12 cellular contexts compared by ENCODE assay signal in the genomic region with DNA sequence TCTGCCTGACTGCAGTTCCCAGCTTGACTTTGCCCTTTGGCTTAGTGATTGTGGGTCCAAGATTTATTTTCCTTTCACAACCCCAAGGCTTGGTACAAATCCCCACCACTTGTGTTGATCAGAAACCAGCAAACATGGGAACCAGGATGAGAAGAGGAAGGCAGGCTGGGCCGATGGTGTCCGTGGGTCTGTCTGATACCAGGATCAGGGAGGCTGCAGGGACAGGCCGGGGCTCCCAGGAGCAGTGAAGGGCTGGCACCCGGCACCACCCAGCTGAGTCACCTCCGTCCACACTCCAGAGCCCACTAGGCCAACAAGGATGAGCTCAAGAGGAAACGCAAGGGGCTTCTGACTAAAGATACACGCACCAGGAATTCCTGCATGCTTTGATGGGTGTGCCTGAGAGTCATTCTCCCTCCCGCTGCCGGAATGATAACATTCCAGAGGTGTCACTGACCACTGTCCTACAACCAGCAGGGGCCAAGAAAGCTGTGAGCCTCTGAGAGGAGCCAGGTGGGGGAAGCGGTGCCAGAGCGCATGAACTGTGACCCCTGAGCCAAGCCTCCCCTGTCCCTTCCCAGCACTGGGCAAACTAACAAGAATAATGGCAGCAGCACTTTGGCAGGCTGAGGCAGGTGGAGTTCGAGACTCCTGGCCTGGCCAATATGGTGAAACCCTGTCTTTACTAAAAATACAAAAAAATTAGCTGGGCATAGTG. TPM values are rescaled to one million over a fixed set of nuclear protein-coding genes. Genes with fewer than 3 reads are reported as not detected.
DNase-seq lines count a peak whose midpoint lies in the region; ATAC-seq and TF ChIP-seq lines count a peak whose summit lies in the region.
"Had no signal": no experiment of that assay in that cellular context is flagged by ENCODE, and none has a peak within 500 bp of the region (broad histone marks: within the 10 kb centered on the region; RNA-seq: fewer than 3 reads in every experiment).

No MANE protein-coding gene starts in this region.

- H2AFZ ChIP-seq in fibroblast of lung (ENCODE audit: low read length) = no peak overlapping the region

- DNase-seq in GM03348 (ENCODE audit: low spot score) (peak; percentile 32), RPMI7951 (ENCODE audit: low read depth) (peak; percentile 76), fibroblast of lung (ENCODE audit: low read depth in 2 of 2) (peak; percentile 26 to 81), omental fat pad (ENCODE audit: low spot score) (no peak), colonic mucosa (no peak)
- DNase-seq in activated naive CD4-positive, alpha-beta T cell treated with anti-CD3 and anti-CD28 coated beads, Interleukin-2, amount 10 ng/mL, durations not matched to agents 7 days and 5 days = no peak
- DNase-seq: activated CD4-positive, alpha-beta T cell treated with anti-CD3 and anti-CD28 coated beads, Interleukin-2, amount 10 ng/mL, durations not matched to agents 24 days and 14 days; NCI-H2081 treated with DMSO at 0.1 percent for 48 hours; SHP77 treated with DMSO at 0.1 percent for 48 hours; stimulated activated naive B cell treated with anti-CD40 and anti-IgM and Interleukin-4, amounts not matched to agents 10 μg/mL and 1 μg/mL and 100 μg/mL, for 72 hours had no signal

- no peaks in the 10 kb centered on the region for H3K79me2 ChIP-seq in fibroblast of lung (ENCODE audit: control insufficient read depth, insufficient read depth, low read length)

- no peak for TF ChIP-seq CTCF in fibroblast of lung (conservative IDR thresholded peaks at IDR 0.05 in 1 of 2, IDR thresholded peaks at IDR 0.05 in 1 of 2; ENCODE audit: low read depth in 1 of 2, low read length in 2 of 2)
- no peak for TF ChIP-seq CTCF in omental fat pad (IDR thresholded peaks at IDR 0.05)
- no peak for TF ChIP-seq CTCF in colonic mucosa (IDR thresholded peaks at IDR 0.05)

- intact Hi-C loops in colonic mucosa (cut with DNase I) = no loop called here

- no peaks in the 10 kb centered on the region for H3K36me3 Mint-ChIP-seq in activated naive CD4-positive, alpha-beta T cell treated with anti-CD3 and anti-CD28 coated beads, Interleukin-2, amount 10 ng/mL, durations not matched to agents 7 days and 5 days
- H3K36me3 Mint-ChIP-seq: stimulated activated naive B cell treated with anti-CD40 and anti-IgM and Interleukin-4, amounts not matched to agents 10 μg/mL and 1 μg/mL and 100 μg/mL, for 72 hours had no signal

- H3K27ac Mint-ChIP-seq in activated naive CD4-positive, alpha-beta T cell treated with anti-CD3 and anti-CD28 coated beads, Interleukin-2, amount 10 ng/mL, durations not matched to agents 7 days and 5 days = no peak overlapping the region
- H3K27ac Mint-ChIP-seq: activated CD4-positive, alpha-beta T cell treated with anti-CD3 and anti-CD28 coated beads, Interleukin-2, amount 10 ng/mL, durations not matched to agents 24 days and 14 days; stimulated activated naive B cell treated with anti-CD40 and anti-IgM and Interleukin-4, amounts not matched to agents 10 μg/mL and 1 μg/mL and 100 μg/mL, for 72 hours had no signal

- peaks cover 26% of the 10 kb centered on the region for H3K27me3 Mint-ChIP-seq in activated naive CD4-positive, alpha-beta T cell treated with anti-CD3 and anti-CD28 coated beads, Interleukin-2, amount 10 ng/mL, durations not matched to agents 7 days and 5 days

- H3K4me1 ChIP-seq in fibroblast of lung (ENCODE audit: control insufficient read depth, extremely low read depth, insufficient read depth, low read length) (no peaks in the 10 kb centered on the region), colonic mucosa (no peaks in the 10 kb centered on the region)

- ATAC-seq in omental fat pad (ENCODE audit: low FRiP score) (peak; percentile 23), HG03045 (IDR thresholded peaks at IDR 0.05; ENCODE audit: unreplicated experiment) (no peak), HG02623 (IDR thresholded peaks at IDR 0.05; ENCODE audit: unreplicated experiment) (no peak)
- ATAC-seq: stimulated activated naive B cell treated with anti-CD40 and anti-IgM and Interleukin-4, amounts not matched to agents 10 μg/mL and 1 μg/mL and 100 μg/mL, for 72 hours had no signal

- H3K36me3 ChIP-seq in fibroblast of lung (ENCODE audit: control insufficient read depth, insufficient read depth, low read length) (no peaks in the 10 kb centered on the region), colonic mucosa (no peaks in the 10 kb centered on the region)

- H3K9ac ChIP-seq in fibroblast of lung (ENCODE audit: insufficient read depth, low read length) (no peak overlapping the region), colonic mucosa (ENCODE audit: low read depth in 2 of 2, low read length in 2 of 2) (no peak overlapping the region)

- H3K27ac ChIP-seq in fibroblast of lung (ENCODE audit: insufficient read depth, low read length) (no peak overlapping the region), colonic mucosa (no peak overlapping the region)

- H3K27me3 ChIP-seq in fibroblast of lung (ENCODE audit: control insufficient read depth, insufficient read depth, low read length) (no peaks in the 10 kb centered on the region), colonic mucosa (no peaks in the 10 kb centered on the region)

- CTCF ChIA-PET in activated naive CD4-positive, alpha-beta T cell treated with anti-CD3 and anti-CD28 coated beads, Interleukin-2, amount 10 ng/mL, durations not matched to agents 7 days and 5 days (lab: Charles Lee) = interaction anchor here (0.9 to 1.2 kb wide), 2 partner anchors 25 to 193 kb away, joined by 4 read pairs; no protein-coding TSS in a partner anchor

- H4K20me1 ChIP-seq in fibroblast of lung (ENCODE audit: control insufficient read depth, extremely low read depth, insufficient read depth, low read length) = no peaks in the 10 kb centered on the region

- no peak overlapping the region for H3K4me3 Mint-ChIP-seq in activated naive CD4-positive, alpha-beta T cell treated with anti-CD3 and anti-CD28 coated beads, Interleukin-2, amount 10 ng/mL, durations not matched to agents 7 days and 5 days
- H3K4me3 Mint-ChIP-seq: activated CD4-positive, alpha-beta T cell treated with anti-CD3 and anti-CD28 coated beads, Interleukin-2, amount 10 ng/mL, durations not matched to agents 24 days and 14 days; stimulated activated naive B cell treated with anti-CD40 and anti-IgM and Interleukin-4, amounts not matched to agents 10 μg/mL and 1 μg/mL and 100 μg/mL, for 72 hours had no signal

- no peak overlapping the region for H3K4me3 ChIP-seq in fibroblast of lung (replicated peaks in 1 of 4; ENCODE audit: control extremely low read depth in 1 of 4, insufficient read depth in 1 of 4, low read depth in 3 of 4, low read length in 4 of 4)
- H3K4me3 ChIP-seq in colonic mucosa = no peak overlapping the region

- no peaks in the 10 kb centered on the region for H3K9me3 Mint-ChIP-seq in activated naive CD4-positive, alpha-beta T cell treated with anti-CD3 and anti-CD28 coated beads, Interleukin-2, amount 10 ng/mL, durations not matched to agents 7 days and 5 days

- no peaks in the 10 kb centered on the region for H3K4me1 Mint-ChIP-seq in activated naive CD4-positive, alpha-beta T cell treated with anti-CD3 and anti-CD28 coated beads, Interleukin-2, amount 10 ng/mL, durations not matched to agents 7 days and 5 days

- H3K4me2 ChIP-seq in fibroblast of lung (ENCODE audit: extremely low read depth, insufficient read depth, low read length) = no peak overlapping the region

- H3K9me3 ChIP-seq in fibroblast of lung (ENCODE audit: control insufficient read depth, insufficient read depth, low read depth, low read length) (no peaks in the 10 kb centered on the region), colonic mucosa (no peaks in the 10 kb centered on the region)

RNA-seq across cellular contexts. Expression of a gene that starts 29.2 kb away (rescaled TPM):
- total RNA-seq in RPMI7951 (2014; rRNA removed; shearing (Covaris generic)) = 0.84 and 1.6 TPM in 2 replicates
- total RNA-seq in fibroblast of lung (1.8 and 2.6 TPM in 2 replicates), omental fat pad (1 to 10 TPM; 1.1 to 8.2 (median 6.3) TPM), colonic mucosa (10 to 100 TPM; 12.9 to 16.2 TPM)
- 1.2 and 1.5 TPM in 2 replicates for polyA plus RNA-seq in fibroblast of lung
- polyA plus RNA-seq in fibroblast of lung (2012) = 2.9 and 4.0 TPM in 2 replicates
- 1.8 and 3.2 TPM in 2 replicates for polyA minus RNA-seq in fibroblast of lung (ENCODE audit: low replicate concordance)

RNA-seq across cellular contexts. Expression of a gene that starts 51.7 kb away (rescaled TPM):
- 8.2 and 10.7 TPM in 2 replicates for total RNA-seq in RPMI7951 (2014; rRNA removed; shearing (Covaris generic))
- 16.2 and 17.7 TPM in 2 replicates for total RNA-seq in fibroblast of lung
- 6.1 and 13.8 TPM in 2 replicates for polyA plus RNA-seq in fibroblast of lung
- polyA plus RNA-seq in fibroblast of lung (2012) = 6.0 and 12.9 TPM in 2 replicates
- polyA minus RNA-seq in fibroblast of lung (ENCODE audit: low replicate concordance) = 2.8 and 26.5 TPM in 2 replicates
- 100 to 1,000 TPM; 138 to 577 (median 292) TPM for total RNA-seq in omental fat pad
- 10 to 100 TPM; 14.0 to 17.6 TPM for total RNA-seq in colonic mucosa

Comparison
In these comparisons a context has a peak if more than half of its experiments do, and no peak if none do; other contexts are left out.
1. DNase-seq: peak in GM03348 (single experiment), RPMI7951 (single experiment) and fibroblast of lung (2 of 2); none in omental fat pad (single experiment), colonic mucosa (single experiment) and activated naive CD4-positive, alpha-beta T cell treated with anti-CD3 and anti-CD28 coated beads, Interleukin-2, amount 10 ng/mL, durations not matched to agents 7 days and 5 days (single experiment).